9 cellular contexts compared by ENCODE assay signal in genomic region chr1:1349256-1350012, GRCh38. TPM values are rescaled to one million over a fixed set of nuclear protein-coding genes. Genes with fewer than 3 reads are reported as not detected.
DNase-seq lines count a peak whose midpoint lies in the region; ATAC-seq, FAIRE-seq and TF ChIP-seq lines count a peak whose summit lies in the region.
"Had no signal": no experiment of that assay in that cellular context is flagged by ENCODE, and none has a peak within 500 bp of the region (broad histone marks: within the 10 kb centered on the region; RNA-seq: fewer than 3 reads in every experiment).

DVL1 (minus strand) TSS chr1:1349418; CDS start chr1:1349065, 353 bp downstream.

- peak within 1 kb of the TSS; percentile 80 for H3K4me3 Mint-ChIP-seq in activated naive CD8-positive, alpha-beta T cell treated with anti-CD3 and anti-CD28 coated beads for 36 hours
- peak within 1 kb of the TSS; percentile 85 for H3K4me3 Mint-ChIP-seq in type B pancreatic cell

- in situ Hi-C loops in SK-MEL-5 (cut with HindIII; ENCODE audit: low pct_unique_long_range_greater_than_20kb, low sequenced_read_pairs), result no loop called here

- peak within 1 kb of the TSS; percentile 53 to 78 (median 71) for H3K27ac ChIP-seq in pancreas

- intact Hi-C loops in head of caudate nucleus (cut with DNase I), result no loop called here
- intact Hi-C loops in pancreas (cut with DNase I), result no loop called here

- FAIRE-seq in pancreas (lab: Jason Lieb, UNC), result no peak
- FAIRE-seq: islet of Langerhans had no signal

- POLR2A ChIA-PET in BJ (lab: Charles Lee), result no interaction called here

- no peak within 1 kb of the TSS for H3K27ac Mint-ChIP-seq in activated naive CD8-positive, alpha-beta T cell treated with anti-CD3 and anti-CD28 coated beads for 36 hours
- peak within 1 kb of the TSS; percentile 16 for H3K27ac Mint-ChIP-seq in type B pancreatic cell

- peaks cover 25% of the 10 kb centered on the region for H3K36me3 ChIP-seq in BJ (ENCODE audit: control insufficient read depth, insufficient read depth, low read length)
- H3K36me3 ChIP-seq in pancreas, result no peaks in the 10 kb centered on the region

- DNase-seq in BJ (ENCODE audit: low read depth), result no peak
- DNase-seq in SK-MEL-5 (ENCODE audit: low read depth, low spot score), result peak; percentile 53
- peak; percentile 78 for DNase-seq in activated naive CD8-positive, alpha-beta T cell treated with anti-CD3 and anti-CD28 coated beads for 36 hours
- peak in 39 of 42 donors; percentile 27 to 82 (median 62) for DNase-seq in head of caudate nucleus
- DNase-seq in pancreas, result peak in 4 of 6 donors; percentile 66 to 92 (median 76)
- DNase-seq in type B pancreatic cell (ENCODE audit: extremely low spot score, unreplicated experiment), result no peak

- WGBS in pancreas, 2 donors, result 1% methylated on average over 44 to 122 of the region's 122 CpGs

- CTCF ChIA-PET in BJ (lab: Yijun Ruan, JAX), result interaction anchor here (1.7 to 2.1 kb wide), 2 partner anchors 8 to 23 kb away, joined by 8 to 46 read pairs; partner anchors contain the start of gene AURKAIP1

- H3K4me1 Mint-ChIP-seq in activated naive CD8-positive, alpha-beta T cell treated with anti-CD3 and anti-CD28 coated beads for 36 hours, result peaks cover 5% of the 10 kb centered on the region
- peaks cover 17% of the 10 kb centered on the region for H3K4me1 Mint-ChIP-seq in type B pancreatic cell (ENCODE audit: unreplicated experiment)

- TF ChIP-seq CTCF in BJ (IDR thresholded peaks at IDR 0.05; ENCODE audit: insufficient read depth, low read depth, low read length) (peak; percentile 52), pancreas (IDR thresholded peaks at IDR 0.05) (peak in 2 of 4 donors; percentile 11 to 22), type B pancreatic cell (conservative IDR thresholded peaks at IDR 0.05) (peak; percentile 69)

- no peaks in the 10 kb centered on the region for H3K9me3 Mint-ChIP-seq in activated naive CD8-positive, alpha-beta T cell treated with anti-CD3 and anti-CD28 coated beads for 36 hours
- H3K9me3 Mint-ChIP-seq in type B pancreatic cell, result no peaks in the 10 kb centered on the region

- peaks cover 19% of the 10 kb centered on the region for H3K27me3 Mint-ChIP-seq in activated naive CD8-positive, alpha-beta T cell treated with anti-CD3 and anti-CD28 coated beads for 36 hours
- peaks cover 8% of the 10 kb centered on the region for H3K27me3 Mint-ChIP-seq in type B pancreatic cell

- no peaks in the 10 kb centered on the region for H3K27me3 ChIP-seq in BJ (ENCODE audit: control insufficient read depth, insufficient read depth, low read length)
- H3K27me3 ChIP-seq in pancreas, result no peaks in the 10 kb centered on the region

- no peaks in the 10 kb centered on the region for H3K9me3 ChIP-seq in pancreas

- peak; percentile 62 for ATAC-seq in GM19023 (IDR thresholded peaks at IDR 0.05; ENCODE audit: unreplicated experiment)
- peak; percentile 53 for ATAC-seq in HG03439 (IDR thresholded peaks at IDR 0.05; ENCODE audit: unreplicated experiment)
- ATAC-seq in pancreas, result peak; percentile 42 to 66 (median 50)

- H3K4me3 ChIP-seq in BJ (ENCODE audit: low read depth, low read length), result peak within 1 kb of the TSS; percentile 78
- H3K4me3 ChIP-seq in pancreas, result peak within 1 kb of the TSS; percentile 55 to 81 (median 68)

- peaks cover 8 to 20% (median 11%) of the 10 kb centered on the region in 3 donors for H3K4me1 ChIP-seq in pancreas

- no peaks in the 10 kb centered on the region for H3K36me3 Mint-ChIP-seq in activated naive CD8-positive, alpha-beta T cell treated with anti-CD3 and anti-CD28 coated beads for 36 hours
- H3K36me3 Mint-ChIP-seq in type B pancreatic cell, result no peaks in the 10 kb centered on the region

RNA-seq across cellular contexts. Expression of gene DVL1, which starts in this region (rescaled TPM):
- polyA plus RNA-seq in BJ (2011; rRNA removed) (16.2 and 23.6 TPM in 2 replicates), pancreas (100 to 1,000 TPM in 1 of 2 donors, 10 to 100 TPM in 1; 80.5 to 103 TPM)
- 14.4 and 21.6 TPM in 2 replicates for polyA minus RNA-seq in BJ (2011; rRNA and poly(A)+ RNA removed)
- 41.4 and 42.8 TPM in 2 replicates for total RNA-seq in SK-MEL-5 (2014; rRNA removed; shearing (Covaris generic))
- polyA plus RNA-seq in SK-MEL-5 (2015; cell fraction: cytosol; rRNA removed), result 39.7 and 57.0 TPM in 2 replicates
- polyA plus RNA-seq in SK-MEL-5 (2015; cell fraction: nucleus; rRNA removed), result 185 and 232 TPM in 2 replicates
- 10 to 100 TPM; 26.8 to 29.0 TPM for total RNA-seq in activated naive CD8-positive, alpha-beta T cell treated with anti-CD3 and anti-CD28 coated beads for 36 hours
- total RNA-seq in pancreas (10 to 100 TPM; 30.6 to 54.0 (median 48.3) TPM), type B pancreatic cell (ENCODE audit: low replicate concordance) (62.8 and 63.5 TPM in 2 replicates)

Comparison
In these comparisons a context has a peak if more than half of its experiments do, and no peak if none do; other contexts are left out.
1. DNase-seq: peak in SK-MEL-5 (single experiment), activated naive CD8-positive, alpha-beta T cell treated with anti-CD3 and anti-CD28 coated beads for 36 hours (single experiment), head of caudate nucleus (39 of 42) and pancreas (4 of 6); none in BJ (single experiment) and type B pancreatic cell (single experiment).
2. Peak in every context shown above with its lines, with median percentiles within 50 percentile points of each other: ATAC-seq.